ENCODE assay signal across 26 cellular contexts in the genomic region with DNA sequence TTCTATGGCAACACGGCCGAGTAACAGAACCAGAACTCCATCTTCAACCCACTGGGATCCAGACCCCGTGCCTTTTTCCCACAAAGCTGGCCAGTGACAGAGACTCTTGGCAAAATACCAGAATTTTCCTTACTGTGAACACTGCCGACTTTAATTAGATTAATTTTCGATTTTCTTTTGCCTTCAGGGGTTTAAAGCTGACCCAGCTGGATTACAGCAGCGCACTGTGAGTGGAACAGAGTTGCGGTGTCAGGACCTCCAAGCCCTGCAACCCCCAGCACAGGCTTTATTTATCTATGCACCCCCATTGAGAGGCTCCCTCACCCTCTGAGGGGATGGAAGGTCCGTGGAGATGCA. TPM values are rescaled to one million over a fixed set of nuclear protein-coding genes. Genes with fewer than 3 reads are reported as not detected.
A peak's percentile ranks its signal among the peaks of the same experiment; 100 is the strongest.
DNase-seq lines count a peak whose midpoint lies in the region; ATAC-seq, FAIRE-seq and TF ChIP-seq lines count a peak whose summit lies in the region.
"Had no signal": no experiment of that assay in that cellular context is flagged by ENCODE, and none has a peak within 500 bp of the region (broad histone marks: within the 10 kb centered on the region; RNA-seq: fewer than 3 reads in every experiment).

No MANE protein-coding gene starts in this region.

- H3K4me1 ChIP-seq in HepG2 (ENCODE audit: insufficient read depth, low read length): peaks cover 81% of the 10 kb centered on the region
- no peaks in the 10 kb centered on the region for H3K4me1 ChIP-seq in CD4-positive, alpha-beta memory T cell (ENCODE audit: insufficient read depth, low read length)
- H3K4me1 ChIP-seq: spleen had no signal

- no peak overlapping the region for H3K4me3 Mint-ChIP-seq in CD4-positive, alpha-beta memory T cell
- H3K4me3 Mint-ChIP-seq: activated T-cell treated with anti-CD3 and anti-CD28 coated beads, Interleukin-2, amount 50 U/mL, for 24 hours; stimulated activated memory B cell treated with anti-CD40 and anti-IgM and Interleukin-4, amounts not matched to agents 10 μg/mL and 1 μg/mL and 100 μg/mL, for 72 hours; T-helper 2 cell treated with Interferon-gamma antibody and Interleukin-4, amounts not matched to agents 5 μg/mL and 100 μg/mL, for 36 hours had no signal

- H3K4me1 Mint-ChIP-seq in CD4-positive, alpha-beta memory T cell: no peaks in the 10 kb centered on the region

- DNase-seq in D341Med (ENCODE audit: low spot score): peak; percentile 60
- DNase-seq in HepG2 (ENCODE audit: low spot score): no peak
- peak; percentile 56 for DNase-seq in retina
- DNase-seq in CD4-positive, alpha-beta memory T cell: no peak
- DNase-seq: activated CD4-positive, alpha-beta T cell treated with anti-CD3 and anti-CD28 coated beads for 48 hours; activated naive CD4-positive, alpha-beta T cell; activated T-cell treated with anti-CD3 and anti-CD28 coated beads, Interleukin-2, amount 50 U/mL, for 24 hours; adrenal gland; cortex of kidney; DMS153; glutamatergic neuron; mammary epithelial cell; NCI-H1092 treated with DMSO at 0.1 percent for 48 hours; NCI-H2081; NCI-H510A treated with DMSO at 0.1 percent for 48 hours; stimulated activated CD4-positive, alpha-beta T cell treated with anti-CD3 and anti-CD28 coated beads, Interleukin-4, amount 100 ng/mL, for 1 hour had no signal

- POLR2A ChIA-PET in HepG2 (lab: Yijun Ruan, JAX): interaction anchor here (0.8 to 2.5 kb wide), 5 partner anchors 32 to 326 kb away, joined by 4 to 14 read pairs (median 4); a partner anchor contains a TSS
- POLR2A ChIA-PET in CD4-positive, alpha-beta memory T cell (lab: Charles Lee; ENCODE audit: partially characterized antibody): no interaction called here

- TF ChIP-seq EP300 in HepG2 (IDR thresholded peaks at IDR 0.05; ENCODE audit: low read depth in 2 of 2, low read length in 2 of 2) (no peak), HepG2 (CRISPR knock-in tag; IDR thresholded peaks at IDR 0.05; ENCODE audit: borderline replicate concordance) (no peak)

- H3K9me3 Mint-ChIP-seq in CD4-positive, alpha-beta memory T cell: peaks cover 0 to 8% (median 5%) of the 10 kb centered on the region in 8 donors
- H3K9me3 Mint-ChIP-seq: T-helper 2 cell treated with Interferon-gamma antibody and Interleukin-4, amounts not matched to agents 5 μg/mL and 100 μg/mL, for 36 hours had no signal

- peak overlapping the region; percentile 84 for H3K4me2 ChIP-seq in HepG2 (ENCODE audit: low read depth, low read length)

- peak overlapping the region; percentile 69 for H3K9ac ChIP-seq in HepG2 (ENCODE audit: insufficient read depth, low read depth, low read length)

- FAIRE-seq in HepG2 (lab: Jason Lieb, UNC): no peak
- FAIRE-seq: keratinocyte had no signal

- in situ Hi-C loops in HepG2 (cut with HindIII; ENCODE audit: extremely low pct_ligation_motif_present, low pct_unique_long_range_greater_than_20kb): loop anchor here (10.0 kb wide), 1 partner anchor 100 kb away; no protein-coding TSS in a partner anchor

- TSS peak; percentile 49 for BruUV-seq in HepG2 (replicated peaks; lab: Mats Ljungman, UMichigan)

- peak overlapping the region; percentile 94 for H3K27ac ChIP-seq in HepG2 (ENCODE audit: extremely low read length, insufficient read depth, low read length)
- no peak overlapping the region for H3K27ac ChIP-seq in CD4-positive, alpha-beta memory T cell (ENCODE audit: low read depth, low read length)
- H3K27ac ChIP-seq: spleen, VCaP had no signal

- TF ChIP-seq RAD21 in HepG2 (CRISPR knock-in tag; IDR thresholded peaks at IDR 0.05): no peak

- peaks cover 0 to 4% of the 10 kb centered on the region in 2 donors for H3K36me3 Mint-ChIP-seq in CD4-positive, alpha-beta memory T cell

- H3K36me3 ChIP-seq in HepG2 (replicated peaks in 1 of 2; ENCODE audit: control insufficient read depth in 1 of 2, insufficient read depth in 2 of 2, low read length in 2 of 2): no peaks in the 10 kb centered on the region
- no peaks in the 10 kb centered on the region for H3K36me3 ChIP-seq in CD4-positive, alpha-beta memory T cell (ENCODE audit: insufficient read depth, low read length)
- H3K36me3 ChIP-seq: adrenal gland, breast epithelium had no signal

- H3K27me3 Mint-ChIP-seq in CD4-positive, alpha-beta memory T cell: peaks cover 0 to 4% of the 10 kb centered on the region in 2 donors
- H3K27me3 Mint-ChIP-seq: stimulated activated memory B cell treated with anti-CD40 and anti-IgM and Interleukin-4, amounts not matched to agents 10 μg/mL and 1 μg/mL and 100 μg/mL, for 72 hours had no signal

- H3K4me3 ChIP-seq in HepG2 (replicated peaks in 1 of 3; ENCODE audit: insufficient read depth in 1 of 3, low read depth in 2 of 3, low read length in 3 of 3): peak overlapping the region; percentile 38 to 64 (median 40)
- no peak overlapping the region for H3K4me3 ChIP-seq in CD4-positive, alpha-beta memory T cell (ENCODE audit: low read length in 2 of 2)
- H3K4me3 ChIP-seq: adrenal gland, spleen had no signal

- H2AFZ ChIP-seq in HepG2 (ENCODE audit: low read length): no peak overlapping the region

- H3K9me3 ChIP-seq in HepG2 (ENCODE audit: low read length): no peaks in the 10 kb centered on the region
- no peaks in the 10 kb centered on the region for H3K9me3 ChIP-seq in CD4-positive, alpha-beta memory T cell (ENCODE audit: control insufficient read depth in 1 of 2, low read length in 2 of 2)
- H3K9me3 ChIP-seq: adrenal gland, breast epithelium had no signal

- H3K27me3 ChIP-seq in HepG2 (ENCODE audit: control insufficient read depth in 1 of 2, insufficient read depth in 2 of 2, low read length in 2 of 2): no peaks in the 10 kb centered on the region
- no peaks in the 10 kb centered on the region for H3K27me3 ChIP-seq in CD4-positive, alpha-beta memory T cell (ENCODE audit: insufficient read depth, low read length)
- H3K27me3 ChIP-seq: adrenal gland, breast epithelium, spleen had no signal

- peaks cover 5% of the 10 kb centered on the region; the same call in 1 of the 2 replicates for H4K20me1 ChIP-seq in HepG2 (ENCODE audit: insufficient read depth, low read length)

- no peak for TF ChIP-seq POLR2A in HepG2 (IDR thresholded peaks at IDR 0.05; ENCODE audit: insufficient read depth in 1 of 2, low read depth in 2 of 2, low read length in 2 of 2)

- 14% methylated on average over 8 of the region's 8 CpGs for WGBS in HepG2 (ENCODE audit: low lambda C conversion rate)

- peaks cover 52% of the 10 kb centered on the region for H3K79me2 ChIP-seq in HepG2 (ENCODE audit: insufficient read depth, low read length)

- no peak for TF ChIP-seq CTCF in HepG2 (CRISPR knock-in tag; IDR thresholded peaks at IDR 0.05)

- intact Hi-C loops in HepG2 (cut with micrococcal nuclease; ENCODE audit: unreplicated experiment): loop anchor here (5.0 kb wide), 1 partner anchor 57 kb away; no protein-coding TSS in a partner anchor
- intact Hi-C loops in CD4-positive, alpha-beta memory T cell (cut with micrococcal nuclease): no loop called here

- ATAC-seq in SK-N-SH treated with all-trans-retinoic acid at 6 μM for 48 hours (peak; percentile 44), HepG2 (no peak), HG03378 (IDR thresholded peaks at IDR 0.05; ENCODE audit: unreplicated experiment) (no peak), GM19328 (IDR thresholded peaks at IDR 0.05; ENCODE audit: unreplicated experiment) (no peak), HG03571 (IDR thresholded peaks at IDR 0.05; ENCODE audit: unreplicated experiment) (no peak)
- ATAC-seq: stimulated activated memory B cell treated with anti-CD40 and anti-IgM and Interleukin-4, amounts not matched to agents 10 μg/mL and 1 μg/mL and 100 μg/mL, for 72 hours had no signal

- CTCF ChIA-PET in HepG2 (lab: Yijun Ruan, JAX; ENCODE audit: low intra/inter-chr PET ratio, low total read pairs): no interaction called here
- CTCF ChIA-PET in CD4-positive, alpha-beta memory T cell (lab: Charles Lee; ENCODE audit: partially characterized antibody): no interaction called here

- no peak overlapping the region for H3K27ac Mint-ChIP-seq in CD4-positive, alpha-beta memory T cell
- H3K27ac Mint-ChIP-seq: activated T-cell treated with anti-CD3 and anti-CD28 coated beads, Interleukin-2, amount 50 U/mL, for 24 hours; stimulated activated memory B cell treated with anti-CD40 and anti-IgM and Interleukin-4, amounts not matched to agents 10 μg/mL and 1 μg/mL and 100 μg/mL, for 72 hours; T-helper 2 cell treated with Interferon-gamma antibody and Interleukin-4, amounts not matched to agents 5 μg/mL and 100 μg/mL, for 36 hours had no signal

TF ChIP-seq in SK-N-SH treated with all-trans-retinoic acid at 6 μM for 48 hours, 23 proteins besides CTCF, POLR2A, EP300 and RAD21 (continues in another document):
- TF ChIP-seq ZC3H10 (CRISPR knock-in tag; IDR thresholded peaks at IDR 0.05): no peak

TF ChIP-seq in HepG2, 621 proteins besides CTCF, POLR2A, EP300 and RAD21 (continues in another document):
- TF ChIP-seq NPAS2 (CRISPR knock-in tag; IDR thresholded peaks at IDR 0.05; ENCODE audit: borderline replicate concordance): no peak

RNA-seq across cellular contexts. Expression of a gene that starts 36.4 kb away (rescaled TPM):
- total RNA-seq in HepG2 (2016; rRNA removed; fragmentation: Illumina TruSeq; extraction: Trizol): 13.1 and 18.2 TPM in 2 replicates
- 4.1 and 4.9 TPM in 2 replicates for total RNA-seq in HepG2 (2016; cell fraction: cytosol; rRNA removed; fragmentation: Illumina TruSeq; extraction: Trizol; ENCODE audit: low read depth)
- 10.5 and 19.8 TPM in 2 replicates for total RNA-seq in HepG2 (2016; cell fraction: insoluble cytoplasmic fraction; rRNA removed; fragmentation: Illumina TruSeq; extraction: Trizol)
- total RNA-seq in HepG2 (2016; cell fraction: membrane; rRNA removed; fragmentation: Illumina TruSeq; extraction: Trizol): 7.0 and 7.8 TPM in 2 replicates
- 22.7 and 28.6 TPM in 2 replicates for total RNA-seq in HepG2 (2016; cell fraction: nucleus; rRNA removed; fragmentation: Illumina TruSeq; extraction: Trizol)
- polyA plus RNA-seq in HepG2 (2011; rRNA removed): 22.1 and 28.0 TPM in 2 replicates
- polyA plus RNA-seq in HepG2 (2011; cell fraction: cytosol; rRNA removed): 5.6 and 9.5 TPM in 2 replicates
- 92.5 and 147 TPM in 2 replicates for polyA plus RNA-seq in HepG2 (2011; cell fraction: nucleus; rRNA removed)
- polyA plus RNA-seq in HepG2 (2012): 14.2 and 17.3 TPM in 2 replicates
- 2.1 and 2.2 TPM in 2 replicates for polyA plus RNA-seq in HepG2 (2016; cell fraction: cytosol; fragmentation: Illumina TruSeq; extraction: Trizol; ENCODE audit: low read depth)
- 12.5 and 14.6 TPM in 2 replicates for polyA plus RNA-seq in HepG2 (2016; cell fraction: insoluble cytoplasmic fraction; fragmentation: Illumina TruSeq; extraction: Trizol; ENCODE audit: low read depth)
- 6.0 and 6.2 TPM in 2 replicates for polyA plus RNA-seq in HepG2 (2016; cell fraction: membrane; fragmentation: Illumina TruSeq; extraction: Trizol; ENCODE audit: low read depth)
- polyA plus RNA-seq in HepG2 (2016; cell fraction: nucleus; fragmentation: Illumina TruSeq; extraction: Trizol; ENCODE audit: insufficient read depth, low read depth): 62.2 and 63.8 TPM in 2 replicates
- 14.1 and 41.2 TPM in 2 replicates for polyA minus RNA-seq in HepG2 (2011; rRNA and poly(A)+ RNA removed; ENCODE audit: low replicate concordance)
- 7.6 and 10.5 TPM in 2 replicates for polyA minus RNA-seq in HepG2 (2011; cell fraction: cytosol; rRNA and poly(A)+ RNA removed)
- polyA minus RNA-seq in HepG2 (2011; cell fraction: nucleus; rRNA and poly(A)+ RNA removed): 27.8 and 33.2 TPM in 2 replicates
- total RNA-seq in CD4-positive, alpha-beta memory T cell: 1 to 10 TPM; 5.2 to 6.5 TPM
- polyA plus RNA-seq in CD4-positive, alpha-beta memory T cell: not detected

Comparison
In these comparisons a context has a peak if more than half of its experiments do, and no peak if none do; other contexts are left out.
1. DNase-seq: peak in D341Med (single experiment) and retina (single experiment); none in HepG2 (single experiment) and CD4-positive, alpha-beta memory T cell (0 of 5).
2. H3K4me3 ChIP-seq: peak in HepG2 (3 of 3); none in CD4-positive, alpha-beta memory T cell (0 of 2).